ENCODE assay signal across 14 cellular contexts in the genomic region with DNA sequence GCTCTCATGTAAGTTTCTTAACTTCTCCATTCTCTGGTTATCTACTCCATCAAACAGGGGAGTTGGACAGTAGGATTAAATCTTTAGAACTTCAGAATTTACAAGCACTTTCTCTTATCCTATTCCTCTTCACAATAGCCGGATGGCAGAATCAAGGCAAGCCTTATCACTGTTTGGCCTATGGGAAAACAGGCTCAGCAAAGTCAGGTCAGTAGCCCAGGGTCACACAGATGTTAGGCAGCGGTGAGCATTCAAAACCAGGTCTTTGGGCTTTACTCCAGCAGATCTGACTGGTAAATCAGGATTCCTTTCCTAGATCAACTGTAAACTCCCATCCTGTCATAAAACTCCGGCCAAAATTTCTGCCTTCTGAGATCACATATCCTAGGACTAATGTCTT.
DNase-seq lines count a peak whose midpoint lies in the region; ATAC-seq and TF ChIP-seq lines count a peak whose summit lies in the region.
"Had no signal": no experiment of that assay in that cellular context is flagged by ENCODE, and none has a peak within 500 bp of the region (broad histone marks: within the 10 kb centered on the region; RNA-seq: fewer than 3 reads in every experiment).

No MANE protein-coding gene starts in this region.

- peaks cover 4% of the 10 kb centered on the region; the same call in 1 of the 2 replicates for H3K27me3 ChIP-seq in HUES48 (ENCODE audit: control insufficient read depth, insufficient read depth, low read length)
- H3K27me3 ChIP-seq in body of pancreas, result no peaks in the 10 kb centered on the region
- H3K27me3 ChIP-seq in right atrium auricular region, result no peaks in the 10 kb centered on the region
- H3K27me3 ChIP-seq in sigmoid colon, result no peaks in the 10 kb centered on the region
- no peaks in the 10 kb centered on the region for H3K27me3 ChIP-seq in SJCRH30
- H3K27me3 ChIP-seq: BE2C, vagina had no signal

- H3K4me3 ChIP-seq in HUES48 (ENCODE audit: low read depth, low read length) (no peak overlapping the region), body of pancreas (no peak overlapping the region), right atrium auricular region (no peak overlapping the region), sigmoid colon (no peak overlapping the region), SJCRH30 (no peak overlapping the region)
- H3K4me3 ChIP-seq: vagina had no signal

- WGBS in body of pancreas, 2 donors, result 10 to 17% methylated on average over 3 of the region's 3 CpGs
- WGBS in sigmoid colon, 2 donors, result 23 to 65% methylated on average over 3 of the region's 3 CpGs

- ATAC-seq in body of pancreas, result peak; percentile 36
- ATAC-seq: SK-N-SH treated with all-trans-retinoic acid at 6 μM for 48 hours had no signal

- TF ChIP-seq CTCF in body of pancreas (IDR thresholded peaks at IDR 0.05) (no peak), right atrium auricular region (IDR thresholded peaks at IDR 0.05) (no peak), sigmoid colon (IDR thresholded peaks at IDR 0.05) (no peak)

- H3K4me1 ChIP-seq in HUES48 (ENCODE audit: control insufficient read depth, insufficient read depth, low read length), result peaks cover 22% of the 10 kb centered on the region
- H3K4me1 ChIP-seq in body of pancreas, result peaks cover 52% of the 10 kb centered on the region
- H3K4me1 ChIP-seq in right atrium auricular region, result peaks cover 0 to 25% of the 10 kb centered on the region in 2 donors
- peaks cover 0 to 14% (median 10%) of the 10 kb centered on the region in 4 donors for H3K4me1 ChIP-seq in sigmoid colon
- H3K4me1 ChIP-seq in SJCRH30, result peaks cover 15% of the 10 kb centered on the region

- no peak overlapping the region for H3K9ac ChIP-seq in HUES48 (ENCODE audit: low read depth, low read length)

- H3K27ac ChIP-seq in HUES48 (ENCODE audit: low read depth, low read length) (peak overlapping the region; percentile 63), body of pancreas (peak overlapping the region; percentile 82 to 88 (median 85)), right atrium auricular region (peak overlapping the region; percentile 45 to 49), sigmoid colon (peak overlapping the region in 3 of 4 donors; percentile 4 to 30 (median 27)), SJCRH30 (no peak overlapping the region)
- H3K27ac ChIP-seq: vagina had no signal

- TF ChIP-seq EP300 in sigmoid colon (IDR thresholded peaks at IDR 0.05), result no peak

- DNase-seq in body of pancreas, result no peak
- no peak for DNase-seq in right atrium auricular region (ENCODE audit: low spot score)
- DNase-seq in sigmoid colon, result no peak
- DNase-seq in iPS-NIHi11 (ENCODE audit: low spot score), result no peak
- no peak for DNase-seq in GOT3 (lab: John Stamatoyannopoulos, UW)
- no peak for DNase-seq in SJCRH30
- DNase-seq in SHP77 (lab: John Stamatoyannopoulos, UW), result no peak
- DNase-seq: BE2C, Karpas-422, NCI-H1436, NCI-H446 treated with DMSO at 0.1 percent for 48 hours had no signal

- H3K36me3 ChIP-seq in HUES48 (ENCODE audit: control insufficient read depth, insufficient read depth, low read length), result no peaks in the 10 kb centered on the region
- no peaks in the 10 kb centered on the region for H3K36me3 ChIP-seq in body of pancreas (replicated peaks in 1 of 2; ENCODE audit: insufficient read depth in 1 of 2, low read depth in 2 of 2)
- H3K36me3 ChIP-seq in right atrium auricular region, result no peaks in the 10 kb centered on the region
- no peaks in the 10 kb centered on the region for H3K36me3 ChIP-seq in sigmoid colon
- no peaks in the 10 kb centered on the region for H3K36me3 ChIP-seq in SJCRH30
- H3K36me3 ChIP-seq: BE2C, vagina had no signal

- no peak for TF ChIP-seq POLR2A in body of pancreas (IDR thresholded peaks at IDR 0.05)
- TF ChIP-seq POLR2A in sigmoid colon (IDR thresholded peaks at IDR 0.05), result no peak

- intact Hi-C loops in body of pancreas (cut with DNase I) (no loop called here), sigmoid colon (cut with DNase I) (no loop called here)

- H3K9me3 ChIP-seq in HUES48 (ENCODE audit: control insufficient read depth, insufficient read depth, low read length), result no peaks in the 10 kb centered on the region
- H3K9me3 ChIP-seq in body of pancreas, result no peaks in the 10 kb centered on the region
- H3K9me3 ChIP-seq in right atrium auricular region, result no peaks in the 10 kb centered on the region
- H3K9me3 ChIP-seq in sigmoid colon, result no peaks in the 10 kb centered on the region
- H3K9me3 ChIP-seq in SJCRH30 (replicated peaks), result peaks cover 5% of the 10 kb centered on the region; the same call in 1 of the 2 replicates
- H3K9me3 ChIP-seq: BE2C, vagina had no signal
